ENCODE assay signal across 11 cellular contexts in the genomic region with DNA sequence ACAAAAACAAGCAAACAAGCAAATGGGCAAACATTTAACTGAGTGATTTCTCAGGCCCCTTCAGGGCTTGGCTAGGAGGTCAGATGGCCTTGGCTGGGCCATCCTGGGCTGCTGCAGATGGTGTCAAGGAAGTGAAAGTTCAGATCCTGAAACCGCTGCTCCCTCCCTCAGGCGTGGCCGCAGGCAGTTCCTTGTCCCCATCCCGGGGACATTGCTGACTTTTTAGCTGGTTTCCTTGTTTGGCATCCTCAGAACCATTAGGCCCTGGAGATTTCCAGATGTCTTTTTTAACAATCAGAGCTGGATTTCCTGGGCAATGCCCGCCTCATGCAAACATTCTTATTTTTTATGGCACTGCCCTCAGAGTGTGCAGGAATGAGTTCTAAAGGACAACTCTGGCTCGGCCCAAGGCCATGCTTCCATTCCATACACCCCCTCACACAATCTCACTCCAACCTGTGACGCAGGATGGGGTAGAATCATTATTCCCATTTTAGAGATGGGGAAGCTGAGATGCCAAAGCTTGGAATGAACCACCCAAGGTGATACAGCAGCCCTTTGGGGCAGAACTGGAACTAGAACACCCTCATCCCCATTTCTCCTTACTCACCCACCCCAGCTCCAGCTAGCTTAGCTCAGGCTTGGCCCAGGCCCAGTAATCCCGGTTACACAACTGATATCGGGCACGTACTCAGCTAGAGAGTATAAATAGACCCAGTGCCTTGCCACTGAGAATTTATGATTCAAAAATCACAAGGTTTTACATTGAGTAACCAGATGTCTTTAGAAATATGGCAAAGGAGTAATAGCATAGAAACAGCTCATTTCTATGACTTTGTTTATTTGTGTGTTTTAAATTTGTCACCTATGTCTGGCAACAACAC.
DNase-seq lines count a peak whose midpoint lies in the region; ATAC-seq and TF ChIP-seq lines count a peak whose summit lies in the region.
"Had no signal": no experiment of that assay in that cellular context is flagged by ENCODE, and none has a peak within 500 bp of the region (broad histone marks: within the 10 kb centered on the region; RNA-seq: fewer than 3 reads in every experiment).

No MANE protein-coding gene starts in this region.

- H3K4me1 ChIP-seq in adipocyte (ENCODE audit: control insufficient read depth, insufficient read depth, low read length) (peaks cover 40% of the 10 kb centered on the region), spleen (peaks cover 0 to 40% (median 23%) of the 10 kb centered on the region in 6 donors)

- DNase-seq in H4 (ENCODE audit: low spot score) (peak; percentile 50), adipocyte (ENCODE audit: low read depth) (peak; percentile 88), left cardiac atrium (peak; percentile 89), spleen (peak; percentile 81), NCI-H1092 (lab: John Stamatoyannopoulos, UW) (no peak), GOT3 (lab: John Stamatoyannopoulos, UW) (no peak), OCI-M1 (lab: John Stamatoyannopoulos, UW) (no peak)
- no peak for DNase-seq in activated naive CD8-positive, alpha-beta T cell treated with anti-CD3 and anti-CD28 coated beads for 36 hours
- DNase-seq: NCI-H1048 had no signal

- peaks cover 10% of the 10 kb centered on the region for H3K27me3 Mint-ChIP-seq in activated naive CD8-positive, alpha-beta T cell treated with anti-CD3 and anti-CD28 coated beads for 36 hours

- TF ChIP-seq CTCF in spleen (IDR thresholded peaks at IDR 0.05 in 8 of 11, conservative IDR thresholded peaks at IDR 0.05 in 3 of 11): no peak

- ATAC-seq in left cardiac atrium: peak; percentile 94 to 96

- H3K27ac Mint-ChIP-seq in activated naive CD8-positive, alpha-beta T cell treated with anti-CD3 and anti-CD28 coated beads for 36 hours: no peak overlapping the region
- H3K27ac Mint-ChIP-seq: activated naive CD4-positive, alpha-beta T cell treated with anti-CD3 and anti-CD28 coated beads, Interleukin-2, amount 50 U/mL, for 72 hours had no signal

- H3K9ac ChIP-seq in adipocyte (ENCODE audit: low read length): peak overlapping the region; percentile 81

- H3K36me3 ChIP-seq in adipocyte (ENCODE audit: control insufficient read depth, insufficient read depth, low read length, severe bottlenecking) (no peaks in the 10 kb centered on the region), spleen (no peaks in the 10 kb centered on the region)

- no peak for TF ChIP-seq POLR2A in spleen (IDR thresholded peaks at IDR 0.05)

- H3K4me3 ChIP-seq in adipocyte (ENCODE audit: low read length) (peak overlapping the region; percentile 67), spleen (no peak overlapping the region)

- peak overlapping the region; percentile 23 to 85 (median 70) for H3K27ac ChIP-seq in spleen

- no peak overlapping the region for H3K4me3 Mint-ChIP-seq in activated naive CD8-positive, alpha-beta T cell treated with anti-CD3 and anti-CD28 coated beads for 36 hours
- H3K4me3 Mint-ChIP-seq: neural crest cell had no signal

- no peaks in the 10 kb centered on the region for H3K36me3 Mint-ChIP-seq in activated naive CD8-positive, alpha-beta T cell treated with anti-CD3 and anti-CD28 coated beads for 36 hours
- H3K36me3 Mint-ChIP-seq: activated naive CD4-positive, alpha-beta T cell treated with anti-CD3 and anti-CD28 coated beads, Interleukin-2, amount 50 U/mL, for 72 hours had no signal

- H3K27me3 ChIP-seq in adipocyte (replicated peaks; ENCODE audit: control insufficient read depth, insufficient read depth, low read length) (no peaks in the 10 kb centered on the region), spleen (replicated peaks in 1 of 7) (peaks cover 0 to 6% (median 0%) of the 10 kb centered on the region in 7 donors)

- no peaks in the 10 kb centered on the region for H3K9me3 Mint-ChIP-seq in activated naive CD8-positive, alpha-beta T cell treated with anti-CD3 and anti-CD28 coated beads for 36 hours
- H3K9me3 Mint-ChIP-seq: activated naive CD4-positive, alpha-beta T cell treated with anti-CD3 and anti-CD28 coated beads, Interleukin-2, amount 50 U/mL, for 72 hours; neural crest cell had no signal

- 38 to 59% (median 48%) methylated on average over 10 of the region's 10 CpGs for WGBS in spleen, 5 donors

- no peaks in the 10 kb centered on the region for H3K4me1 Mint-ChIP-seq in activated naive CD8-positive, alpha-beta T cell treated with anti-CD3 and anti-CD28 coated beads for 36 hours

- H3K9me3 ChIP-seq in adipocyte (ENCODE audit: control insufficient read depth, low read length) (no peaks in the 10 kb centered on the region), spleen (no peaks in the 10 kb centered on the region)

- intact Hi-C loops in left cardiac atrium (cut with DNase I): no loop called here
- intact Hi-C loops in spleen (cut with DNase I; ENCODE audit: low total_unique reads): no loop called here

Comparison
In these comparisons a context has a peak if more than half of its experiments do, and no peak if none do; other contexts are left out.
1. DNase-seq: peak in H4 (single experiment), adipocyte (single experiment), left cardiac atrium (single experiment) and spleen (single experiment); none in NCI-H1092 (single experiment), GOT3 (single experiment), OCI-M1 (single experiment) and activated naive CD8-positive, alpha-beta T cell treated with anti-CD3 and anti-CD28 coated beads for 36 hours (single experiment).